ENCODE assay signal across 8 cellular contexts in the genomic region with DNA sequence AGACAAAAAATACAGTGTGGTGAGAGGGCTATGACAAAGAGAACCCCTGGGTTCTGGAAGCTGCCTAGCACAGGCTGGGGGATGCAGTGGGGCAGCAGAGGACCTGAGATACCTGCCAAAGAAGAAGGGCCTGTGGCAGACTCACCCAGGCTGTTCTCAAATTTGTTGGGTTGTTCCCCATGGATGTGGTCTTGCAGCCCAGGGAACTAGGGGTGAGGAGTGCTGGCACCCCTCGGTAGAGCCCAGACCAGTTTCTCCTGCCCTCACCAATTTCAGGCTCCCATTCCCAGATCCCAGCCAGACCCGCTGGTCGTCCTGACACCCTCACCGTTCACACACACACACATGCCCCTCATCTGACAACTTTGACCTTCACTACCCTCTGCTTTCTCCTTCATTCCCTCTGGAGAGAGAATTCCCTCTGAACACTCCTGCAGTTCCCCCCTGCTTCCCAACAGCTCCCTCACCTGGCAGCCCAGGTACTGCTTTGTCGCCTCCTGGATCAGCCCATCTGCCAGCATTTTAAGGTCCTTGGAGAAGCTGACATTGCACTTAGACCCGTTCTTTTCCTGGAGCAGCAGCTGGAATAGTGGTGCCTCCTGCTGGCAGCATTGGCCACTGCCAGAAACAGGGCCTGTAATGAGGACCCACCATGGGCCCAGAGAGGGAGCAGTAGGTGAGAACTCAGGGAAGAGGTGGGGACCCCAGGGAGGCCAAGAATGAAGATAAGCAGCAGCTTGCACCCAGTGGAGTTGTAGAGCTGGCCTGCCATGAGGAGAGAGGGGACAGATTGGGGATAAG. TPM values are rescaled to one million over a fixed set of nuclear protein-coding genes. Genes with fewer than 3 reads are reported as not detected.
DNase-seq lines count a peak whose midpoint lies in the region; ATAC-seq and TF ChIP-seq lines count a peak whose summit lies in the region.

No MANE protein-coding gene starts in this region.

- H3K36me3 Mint-ChIP-seq in Caco-2 (ENCODE audit: insufficient read depth, unreplicated experiment): no peaks in the 10 kb centered on the region

- peak; percentile 81 to 85 for DNase-seq in Caco-2
- peak; percentile 80 for DNase-seq in H4 (ENCODE audit: low spot score)
- DNase-seq in NCI-H2081 treated with DMSO at 0.1 percent for 48 hours (lab: John Stamatoyannopoulos, UW): peak; percentile 44
- DNase-seq in UCSD-AML1 (lab: John Stamatoyannopoulos, UW; ENCODE audit: unreplicated experiment): peak; percentile 80
- peak; percentile 84 for DNase-seq in choroid plexus epithelial cell (ENCODE audit: low read depth)
- peak; percentile 78 for DNase-seq in kidney glomerular epithelial cell (lab: John Stamatoyannopoulos, UW)
- peak; percentile 41 to 48 for DNase-seq in stimulated activated CD4-positive, alpha-beta T cell treated with anti-CD3 and anti-CD28 coated beads, Interleukin-4, amount 100 ng/mL, for 4 hours

- CTCF ChIA-PET in Caco-2 (lab: Charles Lee): interaction anchor here (0.5 to 3.8 kb wide), 17 partner anchors 8 to 466 kb away, joined by 3 to 37 read pairs (median 11); partner anchors contain the start of genes CD63, DNAJC14, ORMDL2 and PYM1

- POLR2A ChIA-PET in Caco-2 (lab: Charles Lee): no interaction called here

- peaks cover 18% of the 10 kb centered on the region for H3K4me1 Mint-ChIP-seq in Caco-2 (ENCODE audit: low read depth, unreplicated experiment)

- H3K9me3 Mint-ChIP-seq in Caco-2 (ENCODE audit: unreplicated experiment): no peaks in the 10 kb centered on the region

- no TSS peak for BruUV-seq in Caco-2 (replicated peaks; lab: Mats Ljungman, UMichigan)

- no peaks in the 10 kb centered on the region for H3K27me3 ChIP-seq in Caco-2 (replicated peaks; ENCODE audit: control insufficient read depth, insufficient read depth, low read length)

- peaks cover 11% of the 10 kb centered on the region for H3K4me1 ChIP-seq in Caco-2

- no peak for ATAC-seq in HG03025 (IDR thresholded peaks at IDR 0.05; ENCODE audit: low FRiP score, unreplicated experiment)

- intact Hi-C loops in Caco-2 (cut with micrococcal nuclease; ENCODE audit: unreplicated experiment): loop anchor here (1.0 kb wide), 3 partner anchors 13 to 78 kb away; a partner anchor contains a TSS

- H3K4me3 ChIP-seq in Caco-2 (ENCODE audit: low read depth, low read length) (no peak overlapping the region), choroid plexus epithelial cell (ENCODE audit: low read depth, low read length) (no peak overlapping the region)

- H3K36me3 ChIP-seq in Caco-2 (ENCODE audit: control insufficient read depth, insufficient read depth, low read length): no peaks in the 10 kb centered on the region

- H3K27me3 Mint-ChIP-seq in Caco-2 (ENCODE audit: insufficient read depth, unreplicated experiment): no peaks in the 10 kb centered on the region

- H3K9me3 ChIP-seq in Caco-2: no peaks in the 10 kb centered on the region

- TF ChIP-seq CTCF in Caco-2 (IDR thresholded peaks at IDR 0.05; ENCODE audit: insufficient read depth in 1 of 2, low read depth in 1 of 2, low read length in 1 of 2, severe bottlenecking in 1 of 2, unreplicated experiment in 1 of 2) (peak; percentile 67 to 81), choroid plexus epithelial cell (conservative IDR thresholded peaks at IDR 0.05; ENCODE audit: low read depth, low read length) (peak; percentile 96)

- no peak overlapping the region for H3K27ac Mint-ChIP-seq in Caco-2 (ENCODE audit: unreplicated experiment)

- H3K4me3 Mint-ChIP-seq in Caco-2 (ENCODE audit: unreplicated experiment): peak overlapping the region; percentile 77

RNA-seq across cellular contexts. Expression of gene GDF11, which starts 5.9 kb away (rescaled TPM):
- 11.0 and 13.3 TPM in 2 replicates for total RNA-seq in Caco-2 (2022)
- 7.7 and 8.4 TPM in 2 replicates for total RNA-seq in H4 (2014; rRNA removed; shearing (Covaris generic))

RNA-seq across cellular contexts. Expression of gene CD63, which starts 8.2 kb away (rescaled TPM):
- 947 and 983 TPM in 2 replicates for total RNA-seq in Caco-2 (2022)
- 1,118 and 1,197 TPM in 2 replicates for total RNA-seq in H4 (2014; rRNA removed; shearing (Covaris generic))

RNA-seq across cellular contexts. Expression of gene RDH5, which starts 16.8 kb away (rescaled TPM):
- total RNA-seq in Caco-2 (2022): 6.0 and 9.7 TPM in 2 replicates
- total RNA-seq in H4 (2014; rRNA removed; shearing (Covaris generic)): 0.49 and 0.81 TPM in 2 replicates

RNA-seq across cellular contexts. Expression of gene BLOC1S1, which starts 21.1 kb away (rescaled TPM):
- 59.4 and 73.7 TPM in 2 replicates for total RNA-seq in Caco-2 (2022)
- 116 and 160 TPM in 2 replicates for total RNA-seq in H4 (2014; rRNA removed; shearing (Covaris generic))

RNA-seq across cellular contexts. Expression of gene ITGA7, which starts 29.3 kb away (rescaled TPM):
- total RNA-seq in Caco-2 (2022): 46.1 and 47.0 TPM in 2 replicates
- total RNA-seq in H4 (2014; rRNA removed; shearing (Covaris generic)): 0.88 and 1.2 TPM in 2 replicates
